27 cellular contexts compared by ENCODE assay signal in genomic region chr3:51478630-51479029, GRCh38.
"Had no signal": no experiment of that assay in that cellular context is flagged by ENCODE, and none has a peak within 500 bp of the region (broad histone marks: within the 10 kb centered on the region; RNA-seq: fewer than 3 reads in every experiment).

No MANE protein-coding gene starts in this region.

- H3K4me1 Mint-ChIP-seq: activated CD8-positive, alpha-beta memory T cell treated with anti-CD3 and anti-CD28 coated beads, Interleukin-2, amount 10 ng/mL, durations not matched to agents 7 days and 5 days; activated naive CD8-positive, alpha-beta T cell treated with anti-CD3 and anti-CD28 coated beads, Interleukin-2, amount 50 U/mL, for 24 hours had no signal

- DNase-seq: activated CD4-positive, alpha-beta T cell treated with anti-CD3 and anti-CD28 coated beads for 48 hours; activated CD4-positive, alpha-beta T cell treated with anti-CD3 and anti-CD28 coated beads, Interleukin-2, amount 50 U/mL, for 48 hours; activated CD8-positive, alpha-beta memory T cell treated with anti-CD3 and anti-CD28 coated beads, Interleukin-2, amount 10 ng/mL, durations not matched to agents 7 days and 5 days; activated naive CD4-positive, alpha-beta T cell treated with Interleukin-2 at 50 U/mL for 16 hours; activated naive CD8-positive, alpha-beta T cell treated with anti-CD3 and anti-CD28 coated beads, Interleukin-2, amount 50 U/mL, for 24 hours; amniotic stem cell; body of pancreas; central memory CD4-positive, alpha-beta T cell; KG1; NCI-H1092; NCI-H1417; NCI-H1930; NCI-H2171; NCI-H2227 treated with DMSO at 0.1 percent for 48 hours; NCI-H446 treated with DMSO at 0.1 percent for 48 hours; NCI-H524 treated with DMSO at 0.1 percent for 48 hours; NCI-H748 treated with DMSO at 0.1 percent for 48 hours; OCI-M1; Peyer's patch; SHP77 had no signal

- H3K27ac ChIP-seq: ascending aorta, body of pancreas, Peyer's patch, SJSA1 had no signal

- H3K4me1 ChIP-seq: ascending aorta, body of pancreas, Peyer's patch, SJSA1 had no signal

- ATAC-seq: activated CD4-positive, CD25-positive, alpha-beta regulatory T cell treated with anti-CD3 and anti-CD28 coated beads, Interleukin-2, amount 50 U/mL, for 24 hours; activated CD8-positive, alpha-beta memory T cell treated with anti-CD3 and anti-CD28 coated beads, Interleukin-2, amount 10 ng/mL, durations not matched to agents 7 days and 5 days; activated naive CD4-positive, alpha-beta T cell treated with anti-CD3 and anti-CD28 coated beads, Interleukin-2, amount 50 U/mL, for 72 hours; activated naive CD8-positive, alpha-beta T cell treated with anti-CD3 and anti-CD28 coated beads, Interleukin-2, amount 50 U/mL, for 24 hours; body of pancreas; SK-N-SH treated with all-trans-retinoic acid at 6 μM for 48 hours had no signal

- H3K27me3 ChIP-seq: ascending aorta, body of pancreas, Peyer's patch, SJSA1 had no signal

- FAIRE-seq: bronchial epithelial cell had no signal

- H3K9me3 Mint-ChIP-seq: activated naive CD4-positive, alpha-beta T cell treated with anti-CD3 and anti-CD28 coated beads, Interleukin-2, amount 50 U/mL, for 72 hours; activated naive CD8-positive, alpha-beta T cell treated with anti-CD3 and anti-CD28 coated beads, Interleukin-2, amount 50 U/mL, for 24 hours; T-helper 1 cell treated with Interleukin-12 subunit alpha and Interleukin-12 subunit beta and Interleukin-4 antibody, amounts not matched to agents 30 μg/mL and 1 μg/mL, for 36 hours had no signal

- H3K27ac Mint-ChIP-seq: activated CD8-positive, alpha-beta memory T cell treated with anti-CD3 and anti-CD28 coated beads, Interleukin-2, amount 10 ng/mL, durations not matched to agents 7 days and 5 days; activated naive CD8-positive, alpha-beta T cell treated with anti-CD3 and anti-CD28 coated beads, Interleukin-2, amount 50 U/mL, for 24 hours; T-helper 1 cell treated with Interleukin-12 subunit alpha and Interleukin-12 subunit beta and Interleukin-4 antibody, amounts not matched to agents 30 μg/mL and 1 μg/mL, for 36 hours had no signal

- H3K9me3 ChIP-seq: ascending aorta, body of pancreas, Peyer's patch, SJSA1 had no signal

- H3K4me3 ChIP-seq: ascending aorta, body of pancreas, Peyer's patch, SJSA1 had no signal

- H3K4me3 Mint-ChIP-seq: activated CD8-positive, alpha-beta memory T cell treated with anti-CD3 and anti-CD28 coated beads, Interleukin-2, amount 10 ng/mL, durations not matched to agents 7 days and 5 days; activated naive CD8-positive, alpha-beta T cell treated with anti-CD3 and anti-CD28 coated beads, Interleukin-2, amount 50 U/mL, for 24 hours; T-helper 1 cell treated with Interleukin-12 subunit alpha and Interleukin-12 subunit beta and Interleukin-4 antibody, amounts not matched to agents 30 μg/mL and 1 μg/mL, for 36 hours had no signal

- H3K27me3 Mint-ChIP-seq: activated CD8-positive, alpha-beta memory T cell treated with anti-CD3 and anti-CD28 coated beads, Interleukin-2, amount 10 ng/mL, durations not matched to agents 7 days and 5 days; activated naive CD8-positive, alpha-beta T cell treated with anti-CD3 and anti-CD28 coated beads, Interleukin-2, amount 50 U/mL, for 24 hours had no signal
